In genomic region chr6:139549561-139550070, GRCh38 we compare ENCODE assay signal across 12 cellular contexts.
"Had no signal": no experiment of that assay in that cellular context is flagged by ENCODE, and none has a peak within 500 bp of the region (broad histone marks: within the 10 kb centered on the region; RNA-seq: fewer than 3 reads in every experiment).

No MANE protein-coding gene starts in this region.

- ATAC-seq: naive thymus-derived CD4-positive, alpha-beta T cell; right lobe of liver had no signal

- H3K27me3 ChIP-seq: right lobe of liver had no signal

- H3K4me3 ChIP-seq: right lobe of liver had no signal

- H3K9me3 ChIP-seq: right lobe of liver had no signal

- H3K4me1 ChIP-seq: right lobe of liver had no signal

- DNase-seq: activated CD4-positive, alpha-beta T cell treated with anti-CD3 and anti-CD28 coated beads, Interleukin-2, amount 10 ng/mL, durations not matched to agents 7 days and 5 days; activated CD4-positive, CD25-positive, alpha-beta regulatory T cell; activated CD8-positive, alpha-beta memory T cell treated with anti-CD3 and anti-CD28 coated beads for 24 hours; activated naive CD4-positive, alpha-beta T cell treated with anti-CD3 and anti-CD28 coated beads for 36 hours; central memory CD4-positive, alpha-beta T cell; head of caudate nucleus; naive thymus-derived CD4-positive, alpha-beta T cell; posterior cingulate gyrus; right lobe of liver; stimulated activated CD4-positive, alpha-beta T cell treated with anti-CD3 and anti-CD28 coated beads, Interleukin-2, amount 100 ng/mL, for 24 hours; stimulated activated naive CD4-positive, alpha-beta T cell; substantia nigra had no signal

- H3K27ac ChIP-seq: right lobe of liver had no signal

- H3K36me3 ChIP-seq: right lobe of liver had no signal
